In genomic region chr4:76800902-76801301, GRCh38 we compare ENCODE assay signal across 27 cellular contexts.
DNase-seq lines count a peak whose midpoint lies in the region; ATAC-seq and TF ChIP-seq lines count a peak whose summit lies in the region.
"Had no signal": no experiment of that assay in that cellular context is flagged by ENCODE, and none has a peak within 500 bp of the region (broad histone marks: within the 10 kb centered on the region; RNA-seq: fewer than 3 reads in every experiment).

No MANE protein-coding gene starts in this region.

- peaks cover 18% of the 10 kb centered on the region for H3K27me3 Mint-ChIP-seq in activated T-helper 17 cell treated with anti-CD3 and anti-CD28 coated beads, Interleukin-2, amount 50 U/mL, for 72 hours

- intact Hi-C loops in dorsolateral prefrontal cortex (cut with DNase I), result no loop called here

- no peaks in the 10 kb centered on the region for H3K9me3 Mint-ChIP-seq in activated T-helper 17 cell treated with anti-CD3 and anti-CD28 coated beads, Interleukin-2, amount 50 U/mL, for 72 hours
- H3K9me3 Mint-ChIP-seq: activated CD8-positive, alpha-beta T cell treated with anti-CD3 and anti-CD28 coated beads for 36 hours had no signal

- no peaks in the 10 kb centered on the region for H3K36me3 Mint-ChIP-seq in activated T-helper 17 cell treated with anti-CD3 and anti-CD28 coated beads, Interleukin-2, amount 50 U/mL, for 72 hours (ENCODE audit: low read depth)
- H3K36me3 Mint-ChIP-seq: CD8-positive, alpha-beta memory T cell had no signal

- DNase-seq in GM12864 (ENCODE audit: low read depth) (peak; percentile 24), dorsolateral prefrontal cortex (no peak), mesenteric fat pad (ENCODE audit: low spot score) (no peak), caudate nucleus (lab: John Stamatoyannopoulos, UW) (no peak)
- no peak for DNase-seq in stimulated activated CD4-positive, alpha-beta T cell treated with anti-CD3 and anti-CD28 coated beads, Interleukin-12 subunit alpha, Interleukin-12 subunit beta, amount 100 ng/mL, for 4 hours
- DNase-seq: activated CD4-positive, CD25-positive, alpha-beta regulatory T cell treated with anti-CD3 and anti-CD28 coated beads, Interleukin-2, amount 50 U/mL, for 72 hours; activated CD8-positive, alpha-beta T cell treated with anti-CD3 and anti-CD28 coated beads for 36 hours; activated gamma-delta T cell treated with Interleukin-2 at 50 U/mL for 16 hours; CD8-positive, alpha-beta memory T cell; HCEC 1CT; KG1; lower lobe of right lung; MG63; NCI-H1417 treated with DMSO at 0.1 percent for 48 hours; NCI-H2081 treated with DMSO at 0.1 percent for 48 hours; NCI-H345; NCI-H774; transverse colon had no signal

- no peak overlapping the region for H3K4me3 Mint-ChIP-seq in activated T-helper 17 cell treated with anti-CD3 and anti-CD28 coated beads, Interleukin-2, amount 50 U/mL, for 72 hours
- H3K4me3 Mint-ChIP-seq: activated CD8-positive, alpha-beta T cell treated with anti-CD3 and anti-CD28 coated beads for 36 hours; B cell; CD8-positive, alpha-beta memory T cell; neural crest cell had no signal

- peaks cover 0 to 10% (median 0%) of the 10 kb centered on the region in 45 donors for H3K27me3 ChIP-seq in dorsolateral prefrontal cortex
- H3K27me3 ChIP-seq: MG63, pancreas, right atrium auricular region, SJSA1, transverse colon had no signal

- peak; percentile 66 for ATAC-seq in GM19023 (IDR thresholded peaks at IDR 0.05; ENCODE audit: unreplicated experiment)
- ATAC-seq in HG02884 (IDR thresholded peaks at IDR 0.05; ENCODE audit: unreplicated experiment), result peak; percentile 50
- ATAC-seq in activated T-helper 17 cell treated with anti-CD3 and anti-CD28 coated beads, Interleukin-2, amount 50 U/mL, for 72 hours (replicated peaks), result peak; percentile 72
- ATAC-seq: A549; activated CD8-positive, alpha-beta T cell treated with anti-CD3 and anti-CD28 coated beads for 36 hours had no signal

- no peak overlapping the region for H3K27ac Mint-ChIP-seq in activated T-helper 17 cell treated with anti-CD3 and anti-CD28 coated beads, Interleukin-2, amount 50 U/mL, for 72 hours
- H3K27ac Mint-ChIP-seq: activated CD8-positive, alpha-beta T cell treated with anti-CD3 and anti-CD28 coated beads for 36 hours; B cell; CD8-positive, alpha-beta memory T cell had no signal

- H3K27ac ChIP-seq in dorsolateral prefrontal cortex, result no peak overlapping the region
- no peak overlapping the region for H3K27ac ChIP-seq in caudate nucleus (ENCODE audit: low read depth, low read length)
- H3K27ac ChIP-seq: A549, pancreas, SJSA1, transverse colon had no signal

- TF ChIP-seq CTCF in GM12864 (IDR thresholded peaks at IDR 0.05; ENCODE audit: low read depth, low read length, missing control alignments) (no peak), dorsolateral prefrontal cortex (IDR thresholded peaks at IDR 0.05 in 54 of 56, conservative IDR thresholded peaks at IDR 0.05 in 2 of 56; ENCODE audit: low read depth in 1 of 56, partially characterized antibody in 56 of 56) (no peak)

- H3K4me1 Mint-ChIP-seq in activated T-helper 17 cell treated with anti-CD3 and anti-CD28 coated beads, Interleukin-2, amount 50 U/mL, for 72 hours, result no peaks in the 10 kb centered on the region
- H3K4me1 Mint-ChIP-seq: B cell had no signal

- H3K4me3 ChIP-seq in GM12864 (ENCODE audit: low read depth, low read length) (no peak overlapping the region), dorsolateral prefrontal cortex (no peak overlapping the region)
- H3K4me3 ChIP-seq: A549, lower lobe of right lung, MG63, pancreas, SJSA1, transverse colon had no signal
